Comparison of ENCODE assay signal across 8 cellular contexts in genomic region chr3:183310936-183311335, GRCh38. TPM values are rescaled to one million over a fixed set of nuclear protein-coding genes. Genes with fewer than 3 reads are reported as not detected.
"Had no signal": no experiment of that assay in that cellular context is flagged by ENCODE, and none has a peak within 500 bp of the region (broad histone marks: within the 10 kb centered on the region; RNA-seq: fewer than 3 reads in every experiment).

No MANE protein-coding gene starts in this region.

- H3K4me3 Mint-ChIP-seq: H9, IgD-negative memory B cell had no signal

- DNase-seq: GM23248, GOT3, H9, HCEC 1CT, KBM-7 had no signal

- FAIRE-seq: HepG2 had no signal

- ATAC-seq: HepG2 had no signal

- H3K4me3 ChIP-seq: GM23248 had no signal

- H3K27ac Mint-ChIP-seq: IgD-negative memory B cell had no signal

- H2AFZ ChIP-seq: GM23248 had no signal

- H3K9ac ChIP-seq: GM23248 had no signal

- H3K9me3 Mint-ChIP-seq: H9, IgD-negative memory B cell had no signal

- H3K27ac ChIP-seq: GM23248, HL-60 had no signal

- H3K36me3 Mint-ChIP-seq: IgD-negative memory B cell had no signal

RNA-seq across cellular contexts. Expression of gene B3GNT5, which starts 57.9 kb away (rescaled TPM):
- total RNA-seq: HepG2 had no signal
